In the genomic region with DNA sequence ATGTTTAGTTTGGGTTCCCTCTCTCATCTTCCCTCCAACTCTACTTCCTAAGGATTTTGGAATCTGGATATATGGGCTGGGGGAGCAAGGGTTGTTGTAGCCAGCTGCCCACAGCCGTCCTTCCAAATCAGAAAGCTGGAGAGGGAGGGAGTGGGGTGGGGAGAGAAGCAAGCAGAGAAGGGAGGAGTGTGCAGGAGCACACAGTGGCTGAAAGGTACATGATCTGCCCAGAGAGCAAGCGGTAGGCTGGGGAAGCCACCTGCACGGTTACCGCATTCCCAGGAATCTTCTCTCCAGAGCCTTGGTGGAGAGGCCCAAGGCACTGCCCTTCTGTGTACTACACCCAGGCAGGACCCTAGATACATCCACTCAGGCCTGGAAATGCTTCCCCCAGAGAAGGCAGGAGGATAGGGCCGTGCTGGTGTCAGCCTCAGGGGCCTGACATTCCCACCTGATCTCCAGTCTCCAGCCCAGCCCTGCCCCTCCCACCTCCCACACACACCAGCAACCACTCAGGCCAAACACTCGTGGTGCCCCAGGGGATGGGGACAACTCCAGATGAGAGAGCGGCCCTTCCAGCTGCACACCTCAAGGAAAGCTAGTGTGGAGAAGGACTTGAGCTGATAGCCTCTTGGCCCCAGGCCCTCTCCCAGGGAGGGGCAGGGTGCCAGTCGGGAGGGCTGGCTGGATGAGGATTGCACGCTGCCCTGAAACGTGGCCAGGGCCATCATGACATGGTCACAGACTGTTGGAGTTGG, we compare ENCODE assay signal across 19 cellular contexts. TPM values are rescaled to one million over a fixed set of nuclear protein-coding genes. Genes with fewer than 3 reads are reported as not detected.
DNase-seq lines count a peak whose midpoint lies in the region; ATAC-seq lines count a peak whose summit lies in the region.
"Had no signal": no experiment of that assay in that cellular context is flagged by ENCODE, and none has a peak within 500 bp of the region (broad histone marks: within the 10 kb centered on the region; RNA-seq: fewer than 3 reads in every experiment).

No MANE protein-coding gene starts in this region.

- H2BK12ac ChIP-seq in neuronal stem cell (ENCODE audit: low read length) = peak overlapping the region; percentile 86

- H4K91ac ChIP-seq in neuronal stem cell (ENCODE audit: low read depth, low read length, poor library complexity) = no peak overlapping the region

- no peak overlapping the region for H3K27ac Mint-ChIP-seq in activated CD4-positive, alpha-beta memory T cell treated with anti-CD3 and anti-CD28 coated beads for 36 hours

- H3K23ac ChIP-seq in neuronal stem cell (ENCODE audit: low read depth, low read length, poor library complexity) = peak overlapping the region; percentile 13

- POLR2A ChIA-PET in activated CD4-positive, alpha-beta memory T cell treated with anti-CD3 and anti-CD28 coated beads for 36 hours (lab: Charles Lee) = interaction anchor here (2.6 kb wide), 1 partner anchor 14 kb away, joined by 31 read pairs; no protein-coding TSS in a partner anchor

- peak overlapping the region; percentile 78 for H2AK5ac ChIP-seq in neuronal stem cell (ENCODE audit: low read depth, low read length)

- no peak overlapping the region for H3K4me2 ChIP-seq in neuronal stem cell (ENCODE audit: insufficient read depth, low read length, poor library complexity, severe bottlenecking)

- peak overlapping the region; percentile 45 for H2AFZ ChIP-seq in neuronal stem cell (ENCODE audit: low read length)

- DNase-seq in DMS79 treated with DMSO at 0.1 percent for 48 hours (lab: John Stamatoyannopoulos, UW) (peak; percentile 87), left cardiac atrium (no peak), neuronal stem cell (ENCODE audit: low spot score) (no peak), NCI-H1048 (lab: John Stamatoyannopoulos, UW) (no peak), HUDEP-2 (lab: John Stamatoyannopoulos, UW; ENCODE audit: unreplicated experiment in 76 of 76) (no peak), caudate nucleus (lab: John Stamatoyannopoulos, UW) (no peak)
- no peak for DNase-seq in activated CD4-positive, alpha-beta memory T cell treated with anti-CD3 and anti-CD28 coated beads for 36 hours
- DNase-seq: activated effector memory CD4-positive, alpha-beta T cell treated with Interleukin-2 at 50 U/mL for 16 hours; aorta; H9; KG1; NCI-H1105; NCI-H526; small intestine; stimulated activated CD4-positive, alpha-beta T cell treated with anti-CD3 and anti-CD28 coated beads, Interleukin-4, amount 100 ng/mL, for 24 hours; T-helper 17 cell; testis had no signal

- H3K4ac ChIP-seq in neuronal stem cell (ENCODE audit: low read length) = no peak overlapping the region

- no peak overlapping the region for H4K8ac ChIP-seq in neuronal stem cell (ENCODE audit: low read depth, low read length)

- intact Hi-C loops in left cardiac atrium (cut with DNase I) = no loop called here
- intact Hi-C loops in activated CD4-positive, alpha-beta memory T cell treated with anti-CD3 and anti-CD28 coated beads for 36 hours (cut with micrococcal nuclease) = no loop called here

- peaks cover 9 to 10% of the 10 kb centered on the region in 2 donors for H3K4me1 ChIP-seq in neuronal stem cell (ENCODE audit: control insufficient read depth in 2 of 2, insufficient read depth in 1 of 2, low read depth in 1 of 2, low read length in 2 of 2)

- H3K18ac ChIP-seq in neuronal stem cell (ENCODE audit: low read length) = peak overlapping the region; percentile 50

- H3K14ac ChIP-seq in neuronal stem cell (ENCODE audit: low read length) = peak overlapping the region; percentile 97

- no peaks in the 10 kb centered on the region for H3K27me3 ChIP-seq in neuronal stem cell (ENCODE audit: control insufficient read depth in 3 of 3, insufficient read depth in 3 of 3, low read depth in 1 of 3, low read length in 3 of 3)
- H3K27me3 ChIP-seq: testis had no signal

- H2BK120ac ChIP-seq in neuronal stem cell (ENCODE audit: low read depth, low read length) = no peak overlapping the region

- H2BK15ac ChIP-seq in neuronal stem cell (ENCODE audit: low read length) = peak overlapping the region; percentile 70

- no peaks in the 10 kb centered on the region for H3K27me3 Mint-ChIP-seq in activated CD4-positive, alpha-beta memory T cell treated with anti-CD3 and anti-CD28 coated beads for 36 hours
- H3K27me3 Mint-ChIP-seq: T-helper 17 cell had no signal

- H3K4me3 Mint-ChIP-seq in activated CD4-positive, alpha-beta memory T cell treated with anti-CD3 and anti-CD28 coated beads for 36 hours = no peak overlapping the region
- H3K4me3 Mint-ChIP-seq: H9, T-helper 17 cell had no signal

- H3K4me1 Mint-ChIP-seq in activated CD4-positive, alpha-beta memory T cell treated with anti-CD3 and anti-CD28 coated beads for 36 hours (ENCODE audit: low read depth) = peaks cover 15% of the 10 kb centered on the region

- H3K79me1 ChIP-seq in neuronal stem cell (ENCODE audit: low read depth, low read length) = no peaks in the 10 kb centered on the region

- peak overlapping the region; percentile 60 for H2BK5ac ChIP-seq in neuronal stem cell (ENCODE audit: low read length)

- peak; percentile 7 to 35 for ATAC-seq in left cardiac atrium
- ATAC-seq: activated CD4-positive, CD25-positive, alpha-beta regulatory T cell treated with anti-CD3 and anti-CD28 coated beads, Interleukin-2, amount 50 U/mL, for 24 hours; T-helper 17 cell had no signal

- H3K36me3 Mint-ChIP-seq in activated CD4-positive, alpha-beta memory T cell treated with anti-CD3 and anti-CD28 coated beads for 36 hours = no peaks in the 10 kb centered on the region

- H3K36me3 ChIP-seq in KOPT-K1 (ENCODE audit: insufficient read depth, low read length) = no peaks in the 10 kb centered on the region
- H3K36me3 ChIP-seq in neuronal stem cell (replicated peaks in 1 of 2; ENCODE audit: control insufficient read depth in 2 of 2, insufficient read depth in 2 of 2, low read length in 2 of 2) = no peaks in the 10 kb centered on the region

- H3K4me3 ChIP-seq in neuronal stem cell (ENCODE audit: low read length in 2 of 2) = no peak overlapping the region
- H3K4me3 ChIP-seq: testis had no signal

- H3K27ac ChIP-seq in KOPT-K1 (ENCODE audit: low read depth, low read length, poor library complexity, severe bottlenecking) (peak overlapping the region; percentile 66), neuronal stem cell (replicated peaks; ENCODE audit: low read length) (no peak overlapping the region), caudate nucleus (ENCODE audit: low read depth, low read length) (no peak overlapping the region)
- H3K27ac ChIP-seq: testis had no signal

- CTCF ChIA-PET in activated CD4-positive, alpha-beta memory T cell treated with anti-CD3 and anti-CD28 coated beads for 36 hours (lab: Charles Lee) = interaction anchor here (1.0 to 1.2 kb wide), 3 partner anchors 10 to 95 kb away, joined by 3 read pairs; no protein-coding TSS in a partner anchor

- H3K9me3 Mint-ChIP-seq in activated CD4-positive, alpha-beta memory T cell treated with anti-CD3 and anti-CD28 coated beads for 36 hours = peaks cover 2% of the 10 kb centered on the region
- H3K9me3 Mint-ChIP-seq: H9 had no signal

- no CpG with 5 or more reads among the region's 10 CpGs for WGBS in neuronal stem cell (ENCODE audit: extremely low coverage in 2 of 2, insufficient read length in 2 of 2, insufficient replicate concordance in 1 of 2), 2 donors

- H3K9ac ChIP-seq in neuronal stem cell (ENCODE audit: low read depth, low read length, poor library complexity) = peak overlapping the region; percentile 70

- H3K9me3 ChIP-seq in KOPT-K1 (ENCODE audit: insufficient read depth, low read length, poor library complexity, severe bottlenecking) = peaks cover 2% of the 10 kb centered on the region
- H3K9me3 ChIP-seq in neuronal stem cell (replicated peaks in 1 of 2; ENCODE audit: control insufficient read depth in 2 of 2, insufficient read depth in 1 of 2, low read depth in 1 of 2, low read length in 2 of 2) = no peaks in the 10 kb centered on the region
- H3K9me3 ChIP-seq: testis had no signal

RNA-seq across cellular contexts. Expression of gene IRF2BPL, which starts 52.5 kb away (rescaled TPM):
- 10 to 100 TPM; 41.4 to 47.5 TPM for total RNA-seq in left cardiac atrium
- 12.3 TPM for polyA plus RNA-seq in neuronal stem cell (2013, experiment 1 of 2)
- polyA plus RNA-seq in neuronal stem cell (2013, experiment 2 of 2) = 12.4 TPM
- 10 to 100 TPM; 38.5 to 41.1 TPM for total RNA-seq in activated CD4-positive, alpha-beta memory T cell treated with anti-CD3 and anti-CD28 coated beads for 36 hours
